ENCODE assay signal across 24 cellular contexts in the genomic region with DNA sequence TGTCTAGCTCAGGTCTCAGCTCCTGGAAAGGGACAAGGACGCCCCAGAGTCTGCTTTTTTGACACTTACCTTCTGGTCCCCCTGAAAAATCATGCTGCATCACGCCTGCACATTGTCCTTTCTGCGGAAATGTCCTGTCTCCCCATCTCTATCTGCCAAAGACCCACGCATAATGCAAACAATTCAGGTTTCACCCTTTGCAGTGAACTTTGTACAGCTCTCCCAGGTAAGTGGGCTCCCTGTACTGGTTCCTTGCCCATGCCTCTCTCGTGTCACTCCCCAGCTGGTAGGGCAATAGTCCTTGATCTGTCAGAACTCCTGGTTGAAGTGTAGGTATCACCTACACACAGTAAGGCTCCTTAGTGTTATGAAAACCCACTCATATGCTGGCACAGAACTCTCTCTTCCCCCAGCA.
"Had no signal": no experiment of that assay in that cellular context is flagged by ENCODE, and none has a peak within 500 bp of the region (broad histone marks: within the 10 kb centered on the region; RNA-seq: fewer than 3 reads in every experiment).

No MANE protein-coding gene starts in this region.

- H3K27ac Mint-ChIP-seq: activated B cell treated with CpG ODN at 0.5 μM for 24 hours; activated CD4-positive, alpha-beta T cell treated with anti-CD3 and anti-CD28 coated beads for 36 hours; activated naive CD4-positive, alpha-beta T cell treated with anti-CD3 and anti-CD28 coated beads, Interleukin-2, amount 10 ng/mL, durations not matched to agents 7 days and 5 days; activated T-cell treated with anti-CD3 and anti-CD28 coated beads, Interleukin-2, amount 50 U/mL, for 24 hours had no signal

- H2AFZ ChIP-seq: parathyroid adenoma had no signal

- H3K4me3 ChIP-seq: ascending aorta, lung, testis, uterus had no signal

- H3K4me3 Mint-ChIP-seq: activated B cell treated with CpG ODN at 0.5 μM for 24 hours; activated CD4-positive, alpha-beta T cell treated with anti-CD3 and anti-CD28 coated beads for 36 hours; activated naive CD4-positive, alpha-beta T cell treated with anti-CD3 and anti-CD28 coated beads, Interleukin-2, amount 10 ng/mL, durations not matched to agents 7 days and 5 days; activated naive CD8-positive, alpha-beta T cell treated with anti-CD3 and anti-CD28 coated beads, Interleukin-2, amount 10 ng/mL, durations not matched to agents 7 days and 5 days; activated T-cell treated with anti-CD3 and anti-CD28 coated beads, Interleukin-2, amount 50 U/mL, for 24 hours; neural crest cell had no signal

- H3K4me1 ChIP-seq: parathyroid adenoma had no signal

- H3K9ac ChIP-seq: parathyroid adenoma had no signal

- H3K4me1 Mint-ChIP-seq: activated B cell treated with CpG ODN at 0.5 μM for 24 hours, naive B cell had no signal

- H3K36me3 Mint-ChIP-seq: activated naive CD4-positive, alpha-beta T cell treated with anti-CD3 and anti-CD28 coated beads, Interleukin-2, amount 10 ng/mL, durations not matched to agents 7 days and 5 days had no signal

- H3K36me3 ChIP-seq: ascending aorta, brain microvascular endothelial cell, uterus had no signal

- H3K9me3 Mint-ChIP-seq: activated B cell treated with CpG ODN at 0.5 μM for 24 hours; activated naive CD4-positive, alpha-beta T cell treated with anti-CD3 and anti-CD28 coated beads, Interleukin-2, amount 10 ng/mL, durations not matched to agents 7 days and 5 days; activated T-cell treated with anti-CD3 and anti-CD28 coated beads, Interleukin-2, amount 50 U/mL, for 24 hours; neural crest cell had no signal

- DNase-seq: activated B cell treated with CpG ODN at 0.5 μM for 24 hours; activated CD4-positive, alpha-beta T cell treated with anti-CD3 and anti-CD28 coated beads for 36 hours; activated CD4-positive, alpha-beta T cell treated with anti-CD3 and anti-CD28 coated beads, Interleukin-2, amount 50 U/mL, for 48 hours; activated CD8-positive, alpha-beta memory T cell treated with anti-CD3 and anti-CD28 coated beads, Interleukin-2, amount 50 U/mL, for 48 hours; activated gamma-delta T cell; activated naive CD4-positive, alpha-beta T cell treated with anti-CD3 and anti-CD28 coated beads, Interleukin-2, amount 10 ng/mL, durations not matched to agents 7 days and 5 days; activated naive CD8-positive, alpha-beta T cell treated with anti-CD3 and anti-CD28 coated beads, Interleukin-2, amount 10 ng/mL, durations not matched to agents 7 days and 5 days; activated T-cell treated with anti-CD3 and anti-CD28 coated beads, Interleukin-2, amount 50 U/mL, for 24 hours; brain microvascular endothelial cell; cortex of kidney; hypothalamus; naive B cell; nucleus accumbens; right cardiac atrium; stimulated activated CD4-positive, alpha-beta T cell treated with anti-CD3 and anti-CD28 coated beads, Interleukin-2, amount 100 ng/mL, for 48 hours; stimulated activated naive CD8-positive, alpha-beta T cell treated with anti-CD3 and anti-CD28 coated beads, Interleukin-15, Interleukin-2, amounts not matched to agents 100 U/mL and 50 U/mL, for 24 hours; T-helper 2 cell; testis; trophoblast cell; uterus had no signal

- ATAC-seq: activated CD4-positive, alpha-beta T cell treated with anti-CD3 and anti-CD28 coated beads for 36 hours; right cardiac atrium; stimulated activated naive CD8-positive, alpha-beta T cell treated with anti-CD3 and anti-CD28 coated beads, Interleukin-15, Interleukin-2, amounts not matched to agents 100 U/mL and 50 U/mL, for 24 hours had no signal

- H3K27me3 ChIP-seq: ascending aorta, brain microvascular endothelial cell, testis, uterus had no signal

- H3K27me3 Mint-ChIP-seq: activated B cell treated with CpG ODN at 0.5 μM for 24 hours; activated CD4-positive, alpha-beta T cell treated with anti-CD3 and anti-CD28 coated beads for 36 hours; activated naive CD4-positive, alpha-beta T cell treated with anti-CD3 and anti-CD28 coated beads, Interleukin-2, amount 10 ng/mL, durations not matched to agents 7 days and 5 days; activated naive CD8-positive, alpha-beta T cell treated with anti-CD3 and anti-CD28 coated beads, Interleukin-2, amount 10 ng/mL, durations not matched to agents 7 days and 5 days; activated T-cell treated with anti-CD3 and anti-CD28 coated beads, Interleukin-2, amount 50 U/mL, for 24 hours; naive B cell had no signal

- H3K27ac ChIP-seq: ascending aorta, brain microvascular endothelial cell, parathyroid adenoma, testis, uterus had no signal

- H3K9me3 ChIP-seq: ascending aorta, testis, uterus had no signal
